In the genomic region with DNA sequence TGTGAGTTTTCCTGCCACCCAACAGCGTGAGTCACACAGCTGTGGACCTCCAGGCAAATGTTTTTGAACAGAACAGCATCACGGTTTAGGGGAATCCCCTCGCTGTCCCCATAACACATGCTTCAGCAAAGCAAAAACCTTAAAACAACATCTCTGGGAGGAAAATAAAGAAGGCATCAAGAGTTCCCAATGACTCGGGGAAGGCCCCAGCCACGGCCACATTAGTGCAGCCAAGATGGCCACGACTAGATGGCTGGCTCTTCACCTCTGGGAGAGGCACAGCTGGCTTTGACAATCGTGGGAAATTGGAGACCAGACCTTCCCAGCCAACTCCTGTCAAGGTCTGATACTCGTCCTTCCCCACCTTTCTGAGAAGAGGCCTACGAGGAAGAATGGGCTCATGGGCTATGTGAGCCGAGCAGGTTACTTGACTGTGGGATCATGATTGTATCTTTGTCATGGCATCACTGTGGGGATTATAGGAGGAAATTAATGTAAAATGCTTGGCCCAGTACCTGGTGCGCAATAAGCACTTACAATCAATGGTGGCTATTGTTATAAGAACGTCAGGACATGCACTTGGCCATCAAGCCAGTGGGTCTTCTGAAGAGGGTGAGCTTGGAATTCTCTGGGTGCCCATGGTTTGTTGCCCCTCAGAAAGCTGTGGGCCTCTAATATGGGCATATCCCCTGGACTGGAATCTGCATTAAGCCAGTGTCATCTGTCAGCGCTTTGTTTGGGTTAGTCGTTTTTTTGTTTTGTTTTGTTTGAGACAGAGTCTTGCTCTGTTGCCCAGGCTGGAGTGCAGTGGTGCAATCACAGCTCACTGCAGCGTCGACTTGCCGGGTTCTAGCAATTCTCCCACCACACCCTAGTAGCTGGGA, we compare ENCODE assay signal across 9 cellular contexts. TPM values are rescaled to one million over a fixed set of nuclear protein-coding genes. Genes with fewer than 3 reads are reported as not detected.
DNase-seq lines count a peak whose midpoint lies in the region; ATAC-seq and TF ChIP-seq lines count a peak whose summit lies in the region.
"Had no signal": no experiment of that assay in that cellular context is flagged by ENCODE, and none has a peak within 500 bp of the region (broad histone marks: within the 10 kb centered on the region; RNA-seq: fewer than 3 reads in every experiment).

No MANE protein-coding gene starts in this region.

- H3K27ac Mint-ChIP-seq in activated naive CD4-positive, alpha-beta T cell treated with anti-CD3 and anti-CD28 coated beads, Interleukin-2, amount 50 U/mL, for 72 hours: peak overlapping the region; percentile 95 to 99

- H3K27me3 ChIP-seq in H7 (ENCODE audit: control insufficient read depth, insufficient read depth, low read length) (no peaks in the 10 kb centered on the region), kidney epithelial cell (ENCODE audit: control insufficient read depth, insufficient read depth, low read length) (no peaks in the 10 kb centered on the region), adrenal gland (no peaks in the 10 kb centered on the region)

- WGBS in adrenal gland, 4 donors: 78 to 89% (median 80%) methylated on average over 13 to 17 of the region's 17 CpGs

- H3K4me3 ChIP-seq in H7 (ENCODE audit: insufficient read depth, low read depth, low read length) (no peak overlapping the region), kidney epithelial cell (ENCODE audit: low read depth, low read length) (no peak overlapping the region), adrenal gland (no peak overlapping the region)

- no peaks in the 10 kb centered on the region for H3K9me3 ChIP-seq in adrenal gland (replicated peaks in 1 of 3)
- H3K9me3 ChIP-seq: thoracic aorta had no signal

- intact Hi-C loops in adrenal gland (cut with DNase I): no loop called here

- H3K36me3 Mint-ChIP-seq in activated naive CD4-positive, alpha-beta T cell treated with anti-CD3 and anti-CD28 coated beads, Interleukin-2, amount 50 U/mL, for 72 hours: peaks cover 13 to 26% of the 10 kb centered on the region in 2 donors

- ATAC-seq in activated naive CD4-positive, alpha-beta T cell treated with anti-CD3 and anti-CD28 coated beads, Interleukin-2, amount 50 U/mL, for 72 hours: peak; percentile 75 to 82

- no peak for TF ChIP-seq POLR2A in adrenal gland (IDR thresholded peaks at IDR 0.05)

- H3K36me3 ChIP-seq in H7 (replicated peaks; ENCODE audit: control insufficient read depth, insufficient read depth, low read length) (no peaks in the 10 kb centered on the region), kidney epithelial cell (ENCODE audit: control insufficient read depth, insufficient read depth, low read length) (no peaks in the 10 kb centered on the region), adrenal gland (replicated peaks in 1 of 2) (no peaks in the 10 kb centered on the region)
- H3K36me3 ChIP-seq: thoracic aorta had no signal

- peak; percentile 6 for DNase-seq in COLO668 (lab: John Stamatoyannopoulos, UW; ENCODE audit: unreplicated experiment)
- DNase-seq in H7: peak; percentile 12
- peak; percentile 93 for DNase-seq in RPMI7951 (ENCODE audit: low read depth)
- DNase-seq in activated naive CD4-positive, alpha-beta T cell treated with anti-CD3 and anti-CD28 coated beads, Interleukin-2, amount 50 U/mL, for 72 hours (ENCODE audit: low spot score in 2 of 2): peak; percentile 67 to 84
- peak; percentile 90 for DNase-seq in kidney epithelial cell (ENCODE audit: low read depth)
- peak; percentile 70 for DNase-seq in stimulated activated CD8-positive, alpha-beta memory T cell treated with anti-CD3 and anti-CD28 coated beads, Interleukin-15, amount 100 ng/mL, for 48 hours (ENCODE audit: low read depth in 2 of 2)
- DNase-seq in putamen (ENCODE audit: low spot score): no peak
- no peak for DNase-seq in adrenal gland

- H3K27ac ChIP-seq in adrenal gland: no peak overlapping the region

- TF ChIP-seq CTCF in kidney epithelial cell (IDR thresholded peaks at IDR 0.05; ENCODE audit: insufficient read depth, low read length, poor library complexity, severe bottlenecking) (no peak), adrenal gland (IDR thresholded peaks at IDR 0.05) (no peak)

- peaks cover 0 to 5% of the 10 kb centered on the region in 2 donors for H3K9me3 Mint-ChIP-seq in activated naive CD4-positive, alpha-beta T cell treated with anti-CD3 and anti-CD28 coated beads, Interleukin-2, amount 50 U/mL, for 72 hours

- peaks cover 0 to 18% of the 10 kb centered on the region in 2 donors for H3K4me1 ChIP-seq in adrenal gland (replicated peaks in 1 of 2)

RNA-seq across cellular contexts. Expression of a gene that starts 43.6 kb away (rescaled TPM):
- total RNA-seq in H7 (2014; rRNA removed; shearing (Covaris generic)): 0.04 and 0.17 TPM in 2 replicates
- total RNA-seq in RPMI7951 (2014; rRNA removed; shearing (Covaris generic)): not detected in 2 replicates
- 1 to 10 TPM; 1.3 to 2.4 TPM for total RNA-seq in activated naive CD4-positive, alpha-beta T cell treated with anti-CD3 and anti-CD28 coated beads, Interleukin-2, amount 50 U/mL, for 72 hours
- total RNA-seq in kidney epithelial cell: 0.04 and 0.68 TPM in 2 replicates
- 100 to 1,000 TPM in 1 of 8 donors, 10 to 100 TPM in 7; 18.3 to 117 (median 35.7) TPM for total RNA-seq in adrenal gland
- polyA plus RNA-seq in adrenal gland: 10 to 100 TPM in 1 of 3 donors, 1 to 10 TPM in 2; 3.7 to 28.7 (median 6.9) TPM

Comparison
In these comparisons a context has a peak if more than half of its experiments do, and no peak if none do; other contexts are left out.
1. DNase-seq: peak in COLO668 (single experiment), H7 (single experiment), RPMI7951 (single experiment), activated naive CD4-positive, alpha-beta T cell treated with anti-CD3 and anti-CD28 coated beads, Interleukin-2, amount 50 U/mL, for 72 hours (2 of 2), kidney epithelial cell (single experiment) and stimulated activated CD8-positive, alpha-beta memory T cell treated with anti-CD3 and anti-CD28 coated beads, Interleukin-15, amount 100 ng/mL, for 48 hours (2 of 2); none in putamen (single experiment) and adrenal gland (0 of 7).
2. RNA of a gene that starts 43.6 kb away (total RNA-seq): 18.3 to 117 TPM in adrenal gland; 1.3 to 2.4 TPM in activated naive CD4-positive, alpha-beta T cell treated with anti-CD3 and anti-CD28 coated beads, Interleukin-2, amount 50 U/mL, for 72 hours, 0.04 to 0.17 TPM in H7, 0.04 to 0.68 TPM in kidney epithelial cell and not detected in RPMI7951; every median in the first group is over 4 times any median in the second.